ENCODE assay signal across 8 cellular contexts in genomic region chr9:94065535-94065961, GRCh38. TPM values are rescaled to one million over a fixed set of nuclear protein-coding genes. Genes with fewer than 3 reads are reported as not detected.
DNase-seq lines count a peak whose midpoint lies in the region; ATAC-seq and TF ChIP-seq lines count a peak whose summit lies in the region.

No MANE protein-coding gene starts in this region.

- DNase-seq in ELR (ENCODE audit: low read depth) (peak; percentile 79), LNCaP clone FGC (ENCODE audit: low read depth) (peak; percentile 56), RPMI7951 (ENCODE audit: low read depth) (peak; percentile 76), fibroblast of the aortic adventitia (ENCODE audit: low read depth) (peak; percentile 95), stromal cell of bone marrow (ENCODE audit: low read depth) (peak; percentile 66)
- DNase-seq in activated T-helper 1 cell treated with anti-CD3 and anti-CD28 coated beads, Interleukin-2, amount 50 U/mL, for 16 hours (ENCODE audit: low read depth in 1 of 2, low spot score in 1 of 2), result peak; percentile 35 to 39

- H3K27me3 ChIP-seq in neutrophil, result no peaks in the 10 kb centered on the region

- no peak for ATAC-seq in HG03378 (IDR thresholded peaks at IDR 0.05; ENCODE audit: unreplicated experiment)

- H3K4me1 ChIP-seq in neutrophil (ENCODE audit: control insufficient read depth in 1 of 2, insufficient read depth in 1 of 2, low read depth in 1 of 2, low read length in 1 of 2), result no peaks in the 10 kb centered on the region

- no peaks in the 10 kb centered on the region for H3K9me3 ChIP-seq in neutrophil

- H3K4me3 ChIP-seq in LNCaP clone FGC (ENCODE audit: low read depth, low read length) (no peak overlapping the region), fibroblast of the aortic adventitia (ENCODE audit: low read depth, low read length) (no peak overlapping the region), neutrophil (ENCODE audit: low read depth in 1 of 2, low read length in 1 of 2) (no peak overlapping the region)

- TF ChIP-seq CTCF in LNCaP clone FGC (IDR thresholded peaks at IDR 0.05; ENCODE audit: control insufficient read depth, extremely low read depth, insufficient read depth), result peak; percentile 79
- TF ChIP-seq CTCF in fibroblast of the aortic adventitia (IDR thresholded peaks at IDR 0.05; ENCODE audit: insufficient read depth, low read length), result peak; percentile 81
- TF ChIP-seq CTCF in neutrophil (IDR thresholded peaks at IDR 0.05), result peak; percentile 69

- no peak overlapping the region for H3K27ac ChIP-seq in neutrophil

- no peaks in the 10 kb centered on the region for H3K36me3 ChIP-seq in neutrophil

RNA-seq across cellular contexts. Expression of gene PTPDC1, which starts 18.7 kb away (rescaled TPM):
- total RNA-seq in RPMI7951 (2014; rRNA removed; shearing (Covaris generic)), result 9.5 and 11.3 TPM in 2 replicates
- total RNA-seq in fibroblast of the aortic adventitia (ENCODE audit: low replicate concordance), result 6.6 and 10.8 TPM in 2 replicates

Comparison
In these comparisons a context has a peak if more than half of its experiments do, and no peak if none do; other contexts are left out.
1. DNase-seq: peak in every context shown above with its lines; median percentile 95 in fibroblast of the aortic adventitia; 79 in ELR; 76 in RPMI7951; 66 in stromal cell of bone marrow; 56 in LNCaP clone FGC; 37 in activated T-helper 1 cell treated with anti-CD3 and anti-CD28 coated beads, Interleukin-2, amount 50 U/mL, for 16 hours.